ENCODE assay signal across 8 cellular contexts in the genomic region with DNA sequence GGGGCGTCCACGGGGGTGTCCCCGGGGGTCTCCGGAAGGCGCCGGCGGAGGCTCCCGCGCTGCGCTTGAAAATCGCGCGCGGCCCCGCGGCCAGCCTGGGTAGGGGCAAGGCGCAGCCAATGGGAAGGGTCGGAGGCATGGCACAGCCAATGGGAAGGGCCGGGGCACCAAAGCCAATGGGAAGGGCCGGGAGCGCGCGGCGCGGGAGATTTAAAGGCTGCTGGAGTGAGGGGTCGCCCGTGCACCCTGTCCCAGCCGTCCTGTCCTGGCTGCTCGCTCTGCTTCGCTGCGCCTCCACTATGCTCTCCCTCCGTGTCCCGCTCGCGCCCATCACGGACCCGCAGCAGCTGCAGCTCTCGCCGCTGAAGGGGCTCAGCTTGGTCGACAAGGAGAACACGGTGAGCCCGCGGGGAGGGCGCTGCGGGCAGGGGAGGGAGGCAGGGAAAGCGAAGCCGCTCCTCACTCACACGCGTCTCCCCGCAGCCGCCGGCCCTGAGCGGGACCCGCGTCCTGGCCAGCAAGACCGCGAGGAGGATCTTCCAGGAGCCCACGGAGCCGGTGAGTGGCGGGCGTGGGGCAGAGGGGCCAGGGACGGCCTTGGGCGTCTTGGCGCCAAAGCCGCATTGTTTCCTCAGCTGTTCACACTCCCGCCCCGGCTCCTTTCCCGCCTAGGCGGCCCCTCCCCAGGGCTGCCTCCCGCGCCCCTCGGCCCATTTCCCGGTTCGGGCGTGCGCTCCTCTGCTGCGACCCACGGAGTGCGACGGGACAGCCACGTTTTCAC. TPM values are rescaled to one million over a fixed set of nuclear protein-coding genes. Genes with fewer than 3 reads are reported as not detected.
DNase-seq lines count a peak whose midpoint lies in the region; ATAC-seq and TF ChIP-seq lines count a peak whose summit lies in the region.

RRM2 (plus strand) TSS at position 240 of the 781 bp plus-strand sequence; CDS start at position 300, 60 bp downstream.

- peak; percentile 91 for DNase-seq in Caki2 (ENCODE audit: low read depth)
- peak; percentile 20 to 94 (median 91) for DNase-seq in HUDEP-2 (lab: John Stamatoyannopoulos, UW; ENCODE audit: unreplicated experiment in 76 of 76)
- peak; percentile 96 for DNase-seq in NOMO-1 treated with DMSO at 0.1 percent for 48 hours (lab: John Stamatoyannopoulos, UW; ENCODE audit: unreplicated experiment)
- peak; percentile 98 for DNase-seq in endodermal cell
- peak; percentile 96 for DNase-seq in mesenteric fat pad (ENCODE audit: low spot score)
- peak; percentile 72 for DNase-seq in stimulated activated CD8-positive, alpha-beta memory T cell treated with anti-CD3 and anti-CD28 coated beads, Interleukin-12 subunit alpha, Interleukin-12 subunit beta, amount 100 ng/mL, for 4 hours (ENCODE audit: low read depth)

- H3K4me3 ChIP-seq in endodermal cell (ENCODE audit: low read length) = peak within 1 kb of the TSS; percentile 90

- CTCF ChIA-PET in activated CD8-positive, alpha-beta memory T cell treated with anti-CD3 and anti-CD28 coated beads for 36 hours (lab: Charles Lee) = interaction anchor here (1.6 to 1.7 kb wide), 2 partner anchors 10 to 50 kb away, joined by 5 to 7 read pairs; no protein-coding TSS in a partner anchor

- H3K4me3 Mint-ChIP-seq in endodermal cell = peak within 1 kb of the TSS; percentile 90

- TF ChIP-seq CTCF in endodermal cell (conservative IDR thresholded peaks at IDR 0.05) = no peak

- peaks cover 34% of the 10 kb centered on the region for H3K36me3 ChIP-seq in endodermal cell (ENCODE audit: control insufficient read depth, insufficient read depth, low read length)

- 0 to 1% methylated on average over 40 to 81 of the region's 81 CpGs for WGBS in endodermal cell (ENCODE audit: insufficient coverage in 1 of 2, insufficient read length in 1 of 2), 2 experiments

- in situ Hi-C loops in Caki2 (cut with HindIII; ENCODE audit: low pct_unique_long_range_greater_than_20kb, low sequenced_read_pairs) = loop anchor here (10.0 kb wide), 3 partner anchors 162 to 542 kb away; no protein-coding TSS in a partner anchor

- no peaks in the 10 kb centered on the region for H3K9me3 ChIP-seq in endodermal cell (ENCODE audit: control insufficient read depth, low read length)

- H3K27me3 ChIP-seq in endodermal cell (ENCODE audit: control insufficient read depth, insufficient read depth, low read length, poor library complexity, severe bottlenecking) = no peaks in the 10 kb centered on the region

- H3K27ac Mint-ChIP-seq in endodermal cell = peak within 1 kb of the TSS; percentile 97

- no peaks in the 10 kb centered on the region for H3K27me3 Mint-ChIP-seq in endodermal cell (ENCODE audit: insufficient read depth)

- H3K27ac ChIP-seq in endodermal cell (ENCODE audit: low read depth, low read length) = peak within 1 kb of the TSS; percentile 91

- H3K4me1 ChIP-seq in endodermal cell (ENCODE audit: control insufficient read depth, insufficient read depth, low read length) = peaks cover 4% of the 10 kb centered on the region

- no peaks in the 10 kb centered on the region for H3K9me3 Mint-ChIP-seq in endodermal cell

- H3K4me1 Mint-ChIP-seq in endodermal cell = peaks cover 13% of the 10 kb centered on the region

- POLR2A ChIA-PET in activated CD8-positive, alpha-beta memory T cell treated with anti-CD3 and anti-CD28 coated beads for 36 hours (lab: Charles Lee) = interaction anchor here (0.7 kb wide), 1 partner anchor 10 kb away, joined by 3 read pairs; no protein-coding TSS in a partner anchor

- peak; percentile 59 for ATAC-seq in GM21381 (IDR thresholded peaks at IDR 0.05; ENCODE audit: unreplicated experiment)

- H3K9ac ChIP-seq in endodermal cell (ENCODE audit: extremely low read depth, low read length, poor library complexity, severe bottlenecking) = peak within 1 kb of the TSS; percentile 74

- H3K36me3 Mint-ChIP-seq in endodermal cell (ENCODE audit: low read depth) = peaks cover 37% of the 10 kb centered on the region

RNA-seq across cellular contexts. Expression of gene RRM2, which starts in this region (rescaled TPM):
- total RNA-seq in Caki2 (2014; rRNA removed; shearing (Covaris generic); ENCODE audit: low replicate concordance) = 14.7 and 19.4 TPM in 2 replicates
- 100 to 1,000 TPM; 444 to 468 TPM for total RNA-seq in activated CD8-positive, alpha-beta memory T cell treated with anti-CD3 and anti-CD28 coated beads for 36 hours
- total RNA-seq in endodermal cell = 100 to 1,000 TPM; 142 to 157 TPM
- 152 TPM for polyA plus RNA-seq in endodermal cell (2013, experiment 1 of 2)
- 130 TPM for polyA plus RNA-seq in endodermal cell (2013, experiment 2 of 2)
- 0.22 TPM for total RNA-seq in mesenteric fat pad

Comparison
In these comparisons a context has a peak if more than half of its experiments do, and no peak if none do; other contexts are left out.
1. Peak in every context shown above with its lines: DNase-seq, ATAC-seq, H3K4me3 ChIP-seq and H3K27ac ChIP-seq.
2. RNA of gene RRM2 (total RNA-seq): 444 to 468 TPM in activated CD8-positive, alpha-beta memory T cell treated with anti-CD3 and anti-CD28 coated beads for 36 hours, 142 to 157 TPM in endodermal cell and 14.7 to 19.4 TPM in Caki2; 0.22 TPM in mesenteric fat pad (single experiment); every median in the first group is over 10 times any median in the second.
3. Peak in DNase-seq in mesenteric fat pad; RNA of the gene not detected or under 1 TPM.